ENCODE assay signal across 24 cellular contexts in genomic region chr2:140027320-140027719, GRCh38.
"Had no signal": no experiment of that assay in that cellular context is flagged by ENCODE, and none has a peak within 500 bp of the region (broad histone marks: within the 10 kb centered on the region; RNA-seq: fewer than 3 reads in every experiment).

No MANE protein-coding gene starts in this region.

- H3K9me3 Mint-ChIP-seq: activated B cell treated with CpG ODN at 0.5 μM for 24 hours had no signal

- H3K36me3 ChIP-seq: colonic mucosa, esophagus muscularis mucosa, gastrocnemius medialis, ovary, prostate gland, spleen, thoracic aorta, upper lobe of left lung had no signal

- H3K9me3 ChIP-seq: colonic mucosa, esophagus muscularis mucosa, gastrocnemius medialis, ovary, prostate gland, thoracic aorta, upper lobe of left lung had no signal

- ATAC-seq: activated CD4-positive, alpha-beta T cell treated with anti-CD3 and anti-CD28 coated beads for 36 hours; activated T-cell treated with anti-CD3 and anti-CD28 coated beads, Interleukin-2, amount 50 U/mL, for 72 hours; effector memory CD8-positive, alpha-beta T cell; gastrocnemius medialis; left ventricle myocardium superior; natural killer cell had no signal

- H3K27ac ChIP-seq: colonic mucosa, dorsolateral prefrontal cortex, esophagus muscularis mucosa, gastrocnemius medialis, ovary, prostate gland, spleen, thoracic aorta, upper lobe of left lung had no signal

- H3K4me1 ChIP-seq: colonic mucosa, esophagus muscularis mucosa, gastrocnemius medialis, prostate gland, spleen, upper lobe of left lung had no signal

- H3K4me1 Mint-ChIP-seq: activated B cell treated with CpG ODN at 0.5 μM for 24 hours; activated CD4-positive, alpha-beta T cell treated with anti-CD3 and anti-CD28 coated beads for 36 hours; natural killer cell had no signal

- H3K27me3 Mint-ChIP-seq: activated B cell treated with CpG ODN at 0.5 μM for 24 hours; activated CD4-positive, alpha-beta memory T cell treated with anti-CD3 and anti-CD28 coated beads for 36 hours; activated CD4-positive, alpha-beta T cell treated with anti-CD3 and anti-CD28 coated beads for 36 hours; effector memory CD8-positive, alpha-beta T cell had no signal

- H3K4me3 Mint-ChIP-seq: activated B cell treated with CpG ODN at 0.5 μM for 24 hours; activated CD4-positive, alpha-beta memory T cell treated with anti-CD3 and anti-CD28 coated beads for 36 hours; activated CD4-positive, alpha-beta T cell treated with anti-CD3 and anti-CD28 coated beads for 36 hours; activated naive CD4-positive, alpha-beta T cell treated with anti-CD3 and anti-CD28 coated beads for 36 hours; activated T-cell treated with anti-CD3 and anti-CD28 coated beads, Interleukin-2, amount 50 U/mL, for 72 hours; effector memory CD8-positive, alpha-beta T cell; natural killer cell had no signal

- DNase-seq: activated B cell treated with CpG ODN at 0.5 μM for 24 hours; activated CD4-positive, alpha-beta memory T cell treated with anti-CD3 and anti-CD28 coated beads for 36 hours; activated CD4-positive, alpha-beta T cell treated with anti-CD3 and anti-CD28 coated beads for 36 hours; activated effector memory CD4-positive, alpha-beta T cell treated with Interleukin-2 at 50 U/mL for 16 hours; activated naive CD4-positive, alpha-beta T cell treated with anti-CD3 and anti-CD28 coated beads for 36 hours; activated T-cell treated with anti-CD3 and anti-CD28 coated beads, Interleukin-2, amount 50 U/mL, for 72 hours; amygdala; colonic mucosa; dorsolateral prefrontal cortex; effector memory CD8-positive, alpha-beta T cell; gastrocnemius medialis; hippocampal formation; left ventricle myocardium superior; mammary epithelial cell; midbrain; natural killer cell; ovary; spleen; stimulated activated CD4-positive, alpha-beta T cell treated with anti-CD3 and anti-CD28 coated beads, Interleukin-4, amount 100 ng/mL, for 1 hour; stimulated activated naive CD4-positive, alpha-beta T cell treated with Interleukin-2 at 50 U/mL for 16 hours; upper lobe of left lung had no signal

- H3K36me3 Mint-ChIP-seq: activated CD4-positive, alpha-beta memory T cell treated with anti-CD3 and anti-CD28 coated beads for 36 hours; natural killer cell had no signal

- H3K27ac Mint-ChIP-seq: activated B cell treated with CpG ODN at 0.5 μM for 24 hours; activated CD4-positive, alpha-beta memory T cell treated with anti-CD3 and anti-CD28 coated beads for 36 hours; activated CD4-positive, alpha-beta T cell treated with anti-CD3 and anti-CD28 coated beads for 36 hours; activated naive CD4-positive, alpha-beta T cell treated with anti-CD3 and anti-CD28 coated beads for 36 hours; activated T-cell treated with anti-CD3 and anti-CD28 coated beads, Interleukin-2, amount 50 U/mL, for 72 hours; effector memory CD8-positive, alpha-beta T cell; natural killer cell had no signal

- H3K27me3 ChIP-seq: colonic mucosa, dorsolateral prefrontal cortex, esophagus muscularis mucosa, gastrocnemius medialis, ovary, spleen, upper lobe of left lung had no signal

- H3K4me3 ChIP-seq: colonic mucosa, dorsolateral prefrontal cortex, esophagus muscularis mucosa, gastrocnemius medialis, ovary, prostate gland, spleen, thoracic aorta, upper lobe of left lung had no signal
